ENCODE assay signal across 8 cellular contexts in the genomic region with DNA sequence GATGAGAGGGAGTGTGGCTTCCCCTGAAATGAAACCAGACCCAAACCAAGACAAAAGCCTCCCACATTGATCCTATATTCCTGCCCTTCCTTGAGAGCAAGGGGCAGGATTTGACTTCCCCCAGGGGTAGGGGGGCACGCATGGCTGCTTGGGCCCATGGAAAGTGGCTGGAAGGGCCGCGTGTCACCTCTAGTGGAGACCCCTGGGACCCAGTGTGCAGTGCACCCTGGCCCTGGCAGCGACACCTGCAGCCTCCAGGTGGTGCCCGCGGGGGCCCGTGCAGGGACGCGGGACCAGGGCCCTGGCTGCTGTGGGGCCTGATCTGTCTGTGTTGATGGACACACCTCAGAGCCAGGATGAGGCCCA. TPM values are rescaled to one million over a fixed set of nuclear protein-coding genes. Genes with fewer than 3 reads are reported as not detected.
DNase-seq lines count a peak whose midpoint lies in the region; ATAC-seq and TF ChIP-seq lines count a peak whose summit lies in the region.

No MANE protein-coding gene starts in this region.

- H3K27me3 ChIP-seq in layer of hippocampus (ENCODE audit: control insufficient read depth, insufficient read depth, low read length) (no peaks in the 10 kb centered on the region), vagina (no peaks in the 10 kb centered on the region)

- no peaks in the 10 kb centered on the region for H3K9me3 Mint-ChIP-seq in activated CD4-positive, alpha-beta memory T cell treated with anti-CD3 and anti-CD28 coated beads, Interleukin-2, amount 10 ng/mL, durations not matched to agents 7 days and 5 days
- no peaks in the 10 kb centered on the region for H3K9me3 Mint-ChIP-seq in activated CD4-positive, alpha-beta memory T cell treated with anti-CD3 and anti-CD28 coated beads for 36 hours
- no peaks in the 10 kb centered on the region for H3K9me3 Mint-ChIP-seq in T-helper 1 cell treated with Interleukin-12 subunit alpha and Interleukin-12 subunit beta and Interleukin-4 antibody, amounts not matched to agents 30 μg/mL and 1 μg/mL, for 36 hours

- ATAC-seq in HG03025 (IDR thresholded peaks at IDR 0.05; ENCODE audit: low FRiP score, unreplicated experiment): peak; percentile 27

- DNase-seq in activated CD4-positive, alpha-beta memory T cell treated with anti-CD3 and anti-CD28 coated beads, Interleukin-2, amount 10 ng/mL, durations not matched to agents 7 days and 5 days: peak; percentile 40
- no peak for DNase-seq in activated CD4-positive, alpha-beta memory T cell treated with anti-CD3 and anti-CD28 coated beads for 36 hours
- DNase-seq in vagina (ENCODE audit: extremely low spot score in 2 of 2): no peak
- no peak for DNase-seq in DMS53 (lab: John Stamatoyannopoulos, UW)
- DNase-seq in stimulated activated CD4-positive, alpha-beta T cell treated with anti-CD3 and anti-CD28 coated beads, Interleukin-4, amount 100 ng/mL, for 4 hours: no peak

- H3K36me3 Mint-ChIP-seq in activated CD4-positive, alpha-beta memory T cell treated with anti-CD3 and anti-CD28 coated beads, Interleukin-2, amount 10 ng/mL, durations not matched to agents 7 days and 5 days (ENCODE audit: low read depth): no peaks in the 10 kb centered on the region
- H3K36me3 Mint-ChIP-seq in activated CD4-positive, alpha-beta memory T cell treated with anti-CD3 and anti-CD28 coated beads for 36 hours: no peaks in the 10 kb centered on the region
- H3K36me3 Mint-ChIP-seq in T-helper 1 cell treated with Interleukin-12 subunit alpha and Interleukin-12 subunit beta and Interleukin-4 antibody, amounts not matched to agents 30 μg/mL and 1 μg/mL, for 36 hours (ENCODE audit: low read depth): no peaks in the 10 kb centered on the region

- POLR2A ChIA-PET in activated CD4-positive, alpha-beta memory T cell treated with anti-CD3 and anti-CD28 coated beads, Interleukin-2, amount 10 ng/mL, durations not matched to agents 7 days and 5 days (lab: Charles Lee): interaction anchor here (1.0 to 4.5 kb wide), 6 partner anchors 13 to 170 kb away, joined by 3 to 44 read pairs (median 8); partner anchors contain the start of gene SLCO4A1
- POLR2A ChIA-PET in activated CD4-positive, alpha-beta memory T cell treated with anti-CD3 and anti-CD28 coated beads for 36 hours (lab: Charles Lee): interaction anchor here (2.6 kb wide), 1 partner anchor 18 kb away, joined by 14 read pairs; the partner anchor contains the start of gene SLCO4A1

- H3K4me1 ChIP-seq in vagina: peaks cover 31% of the 10 kb centered on the region

- H3K27ac Mint-ChIP-seq in activated CD4-positive, alpha-beta memory T cell treated with anti-CD3 and anti-CD28 coated beads, Interleukin-2, amount 10 ng/mL, durations not matched to agents 7 days and 5 days: peak overlapping the region; percentile 97
- H3K27ac Mint-ChIP-seq in activated CD4-positive, alpha-beta memory T cell treated with anti-CD3 and anti-CD28 coated beads for 36 hours: no peak overlapping the region
- H3K27ac Mint-ChIP-seq in T-helper 1 cell treated with Interleukin-12 subunit alpha and Interleukin-12 subunit beta and Interleukin-4 antibody, amounts not matched to agents 30 μg/mL and 1 μg/mL, for 36 hours: peak overlapping the region; percentile 98

- no peak for TF ChIP-seq CTCF in vagina (IDR thresholded peaks at IDR 0.05)

- peak overlapping the region; percentile 65 for H3K4me3 Mint-ChIP-seq in activated CD4-positive, alpha-beta memory T cell treated with anti-CD3 and anti-CD28 coated beads, Interleukin-2, amount 10 ng/mL, durations not matched to agents 7 days and 5 days
- no peak overlapping the region for H3K4me3 Mint-ChIP-seq in activated CD4-positive, alpha-beta memory T cell treated with anti-CD3 and anti-CD28 coated beads for 36 hours
- H3K4me3 Mint-ChIP-seq in T-helper 1 cell treated with Interleukin-12 subunit alpha and Interleukin-12 subunit beta and Interleukin-4 antibody, amounts not matched to agents 30 μg/mL and 1 μg/mL, for 36 hours: no peak overlapping the region

- no peaks in the 10 kb centered on the region for H3K27me3 Mint-ChIP-seq in activated CD4-positive, alpha-beta memory T cell treated with anti-CD3 and anti-CD28 coated beads, Interleukin-2, amount 10 ng/mL, durations not matched to agents 7 days and 5 days
- no peaks in the 10 kb centered on the region for H3K27me3 Mint-ChIP-seq in activated CD4-positive, alpha-beta memory T cell treated with anti-CD3 and anti-CD28 coated beads for 36 hours
- H3K27me3 Mint-ChIP-seq in T-helper 1 cell treated with Interleukin-12 subunit alpha and Interleukin-12 subunit beta and Interleukin-4 antibody, amounts not matched to agents 30 μg/mL and 1 μg/mL, for 36 hours (ENCODE audit: low read depth): no peaks in the 10 kb centered on the region

- H3K4me1 Mint-ChIP-seq in activated CD4-positive, alpha-beta memory T cell treated with anti-CD3 and anti-CD28 coated beads, Interleukin-2, amount 10 ng/mL, durations not matched to agents 7 days and 5 days: peaks cover 43% of the 10 kb centered on the region
- peaks cover 15% of the 10 kb centered on the region for H3K4me1 Mint-ChIP-seq in activated CD4-positive, alpha-beta memory T cell treated with anti-CD3 and anti-CD28 coated beads for 36 hours (ENCODE audit: low read depth)
- peaks cover 22% of the 10 kb centered on the region for H3K4me1 Mint-ChIP-seq in T-helper 1 cell treated with Interleukin-12 subunit alpha and Interleukin-12 subunit beta and Interleukin-4 antibody, amounts not matched to agents 30 μg/mL and 1 μg/mL, for 36 hours (ENCODE audit: low read depth)

- no peak for TF ChIP-seq POLR2A in vagina (IDR thresholded peaks at IDR 0.05)

- H3K9me3 ChIP-seq in vagina: no peaks in the 10 kb centered on the region

- H3K27ac ChIP-seq in layer of hippocampus (ENCODE audit: low read depth, low read length): peak overlapping the region; percentile 84
- peak overlapping the region; percentile 89 for H3K27ac ChIP-seq in vagina

- no peaks in the 10 kb centered on the region for H3K36me3 ChIP-seq in vagina

- CTCF ChIA-PET in activated CD4-positive, alpha-beta memory T cell treated with anti-CD3 and anti-CD28 coated beads, Interleukin-2, amount 10 ng/mL, durations not matched to agents 7 days and 5 days (lab: Charles Lee): interaction anchor here (0.6 to 2.0 kb wide), 8 partner anchors 11 to 385 kb away, joined by 3 to 10 read pairs (median 5); partner anchors contain the start of gene MRGBP
- CTCF ChIA-PET in activated CD4-positive, alpha-beta memory T cell treated with anti-CD3 and anti-CD28 coated beads for 36 hours (lab: Charles Lee): no interaction called here

- intact Hi-C loops in activated CD4-positive, alpha-beta memory T cell treated with anti-CD3 and anti-CD28 coated beads for 36 hours (cut with micrococcal nuclease): no loop called here
- intact Hi-C loops in vagina (cut with DNase I): no loop called here

- H3K4me3 ChIP-seq in vagina: peak overlapping the region in 1 of 2 donors; percentile 4

RNA-seq across cellular contexts. Expression of gene SLCO4A1, which starts 18.0 kb away (rescaled TPM):
- total RNA-seq in activated CD4-positive, alpha-beta memory T cell treated with anti-CD3 and anti-CD28 coated beads, Interleukin-2, amount 10 ng/mL, durations not matched to agents 7 days and 5 days: 10 to 100 TPM; 51.5 to 51.7 TPM
- total RNA-seq in activated CD4-positive, alpha-beta memory T cell treated with anti-CD3 and anti-CD28 coated beads for 36 hours: 10 to 100 TPM; 29.6 to 30.7 TPM
- total RNA-seq in vagina: 45.9 TPM
